In the genomic region with DNA sequence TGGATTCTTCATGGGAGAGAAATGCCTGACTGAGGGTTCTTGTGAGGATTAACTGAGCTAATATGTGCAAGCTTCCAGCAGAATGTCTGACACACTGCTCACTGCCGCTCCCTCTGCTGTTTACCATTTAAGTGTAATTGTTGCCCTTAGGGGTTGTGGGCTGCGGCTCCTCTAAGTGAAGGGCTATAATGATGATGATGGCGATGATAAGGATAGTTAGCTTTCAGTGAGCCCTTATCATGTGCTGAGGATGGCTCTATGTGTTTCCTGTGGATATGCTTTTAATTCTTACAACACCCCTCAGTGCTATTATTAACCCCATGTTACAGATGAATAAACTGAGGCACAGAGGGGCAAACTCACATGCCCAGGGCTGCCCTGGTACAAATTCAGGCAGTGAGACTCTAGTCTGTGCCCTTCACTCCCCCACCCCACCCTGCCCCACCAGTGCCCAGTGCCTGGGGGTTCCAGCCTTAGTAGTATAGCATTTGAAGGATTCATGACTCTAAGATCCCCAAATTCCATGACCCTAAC, we compare ENCODE assay signal across 1 cellular context.
TF ChIP-seq lines count a peak whose summit lies in the region.

No MANE protein-coding gene starts in this region.

TF ChIP-seq in WTC11, 78 proteins besides CTCF, POLR2A, EP300 and RAD21 (continued from another document):
- TF ChIP-seq AR (CRISPR knock-in tag; IDR thresholded peaks at IDR 0.05) = no peak
- TF ChIP-seq, protein P1, sequence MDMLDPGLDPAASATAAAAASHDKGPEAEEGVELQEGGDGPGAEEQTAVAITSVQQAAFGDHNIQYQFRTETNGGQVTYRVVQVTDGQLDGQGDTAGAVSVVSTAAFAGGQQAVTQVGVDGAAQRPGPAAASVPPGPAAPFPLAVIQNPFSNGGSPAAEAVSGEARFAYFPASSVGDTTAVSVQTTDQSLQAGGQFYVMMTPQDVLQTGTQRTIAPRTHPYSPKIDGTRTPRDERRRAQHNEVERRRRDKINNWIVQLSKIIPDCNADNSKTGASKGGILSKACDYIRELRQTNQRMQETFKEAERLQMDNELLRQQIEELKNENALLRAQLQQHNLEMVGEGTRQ (CRISPR knock-in tag; IDR thresholded peaks at IDR 0.05) = no peak
- no peak for TF ChIP-seq ZNF416 (CRISPR knock-in tag; IDR thresholded peaks at IDR 0.05)
- no peak for TF ChIP-seq ZNF138 (CRISPR knock-in tag; conservative IDR thresholded peaks at IDR 0.05)
- TF ChIP-seq ZNF281 (CRISPR knock-in tag; IDR thresholded peaks at IDR 0.05) = no peak
- no peak for TF ChIP-seq SOX15 (CRISPR knock-in tag; IDR thresholded peaks at IDR 0.05)
- TF ChIP-seq FOXP1 (CRISPR knock-in tag; IDR thresholded peaks at IDR 0.05; ENCODE audit: borderline replicate concordance) = no peak
- TF ChIP-seq ATF3 (CRISPR knock-in tag; conservative IDR thresholded peaks at IDR 0.05) = no peak
- no peak for TF ChIP-seq HMGA2 (CRISPR knock-in tag; IDR thresholded peaks at IDR 0.05)
- no peak for TF ChIP-seq GABPB1 (CRISPR knock-in tag; IDR thresholded peaks at IDR 0.05)
- TF ChIP-seq NFE2L1 (CRISPR knock-in tag; IDR thresholded peaks at IDR 0.05) = no peak
- TF ChIP-seq ZNF671 (CRISPR knock-in tag; IDR thresholded peaks at IDR 0.05) = no peak
- TF ChIP-seq, protein P2, sequence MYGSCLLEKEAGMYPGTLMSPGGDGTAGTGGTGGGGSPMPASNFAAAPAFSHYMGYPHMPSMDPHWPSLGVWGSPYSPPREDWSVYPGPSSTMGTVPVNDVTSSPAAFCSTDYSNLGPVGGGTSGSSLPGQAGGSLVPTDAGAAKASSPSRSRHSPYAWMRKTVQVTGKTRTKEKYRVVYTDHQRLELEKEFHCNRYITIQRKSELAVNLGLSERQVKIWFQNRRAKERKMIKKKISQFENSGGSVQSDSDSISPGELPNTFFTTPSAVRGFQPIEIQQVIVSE (CRISPR knock-in tag; IDR thresholded peaks at IDR 0.05; ENCODE audit: borderline replicate concordance) = no peak
- no peak for TF ChIP-seq NFYB (CRISPR knock-in tag; conservative IDR thresholded peaks at IDR 0.05; ENCODE audit: low read depth)
- TF ChIP-seq, protein P3, sequence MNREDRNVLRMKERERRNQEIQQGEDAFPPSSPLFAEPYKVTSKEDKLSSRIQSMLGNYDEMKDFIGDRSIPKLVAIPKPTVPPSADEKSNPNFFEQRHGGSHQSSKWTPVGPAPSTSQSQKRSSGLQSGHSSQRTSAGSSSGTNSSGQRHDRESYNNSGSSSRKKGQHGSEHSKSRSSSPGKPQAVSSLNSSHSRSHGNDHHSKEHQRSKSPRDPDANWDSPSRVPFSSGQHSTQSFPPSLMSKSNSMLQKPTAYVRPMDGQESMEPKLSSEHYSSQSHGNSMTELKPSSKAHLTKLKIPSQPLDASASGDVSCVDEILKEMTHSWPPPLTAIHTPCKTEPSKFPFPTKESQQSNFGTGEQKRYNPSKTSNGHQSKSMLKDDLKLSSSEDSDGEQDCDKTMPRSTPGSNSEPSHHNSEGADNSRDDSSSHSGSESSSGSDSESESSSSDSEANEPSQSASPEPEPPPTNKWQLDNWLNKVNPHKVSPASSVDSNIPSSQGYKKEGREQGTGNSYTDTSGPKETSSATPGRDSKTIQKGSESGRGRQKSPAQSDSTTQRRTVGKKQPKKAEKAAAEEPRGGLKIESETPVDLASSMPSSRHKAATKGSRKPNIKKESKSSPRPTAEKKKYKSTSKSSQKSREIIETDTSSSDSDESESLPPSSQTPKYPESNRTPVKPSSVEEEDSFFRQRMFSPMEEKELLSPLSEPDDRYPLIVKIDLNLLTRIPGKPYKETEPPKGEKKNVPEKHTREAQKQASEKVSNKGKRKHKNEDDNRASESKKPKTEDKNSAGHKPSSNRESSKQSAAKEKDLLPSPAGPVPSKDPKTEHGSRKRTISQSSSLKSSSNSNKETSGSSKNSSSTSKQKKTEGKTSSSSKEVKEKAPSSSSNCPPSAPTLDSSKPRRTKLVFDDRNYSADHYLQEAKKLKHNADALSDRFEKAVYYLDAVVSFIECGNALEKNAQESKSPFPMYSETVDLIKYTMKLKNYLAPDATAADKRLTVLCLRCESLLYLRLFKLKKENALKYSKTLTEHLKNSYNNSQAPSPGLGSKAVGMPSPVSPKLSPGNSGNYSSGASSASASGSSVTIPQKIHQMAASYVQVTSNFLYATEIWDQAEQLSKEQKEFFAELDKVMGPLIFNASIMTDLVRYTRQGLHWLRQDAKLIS (CRISPR knock-in tag; IDR thresholded peaks at IDR 0.05; ENCODE audit: borderline replicate concordance) = no peak
